8 cellular contexts compared by ENCODE assay signal in genomic region chr6:36596359-36596758, GRCh38. TPM values are rescaled to one million over a fixed set of nuclear protein-coding genes. Genes with fewer than 3 reads are reported as not detected.
DNase-seq lines count a peak whose midpoint lies in the region; ATAC-seq and TF ChIP-seq lines count a peak whose summit lies in the region.

No MANE protein-coding gene starts in this region.

- DNase-seq in left ventricle myocardium inferior (no peak), Right ventricle myocardium superior (no peak), astrocyte of the cerebellum (ENCODE audit: low read depth) (no peak), lower leg skin (ENCODE audit: low spot score in 2 of 2) (peak in 1 of 2 donors; percentile 13), vagina (ENCODE audit: extremely low spot score in 2 of 2) (no peak), iPS-NIHi11 (ENCODE audit: low spot score) (no peak), GOT3 (lab: John Stamatoyannopoulos, UW) (no peak)

- H3K9me3 ChIP-seq in left ventricle myocardium inferior (replicated peaks): no peaks in the 10 kb centered on the region
- no peaks in the 10 kb centered on the region for H3K9me3 ChIP-seq in vagina

- peak overlapping the region; percentile 98 for H3K27ac ChIP-seq in left ventricle myocardium inferior (replicated peaks)
- peak overlapping the region; percentile 100 for H3K27ac ChIP-seq in vagina

- H3K36me3 ChIP-seq in left ventricle myocardium inferior (peaks cover 49% of the 10 kb centered on the region), vagina (peaks cover 0 to 46% of the 10 kb centered on the region in 2 donors)

- H3K4me1 ChIP-seq in left ventricle myocardium inferior (peaks cover 82% of the 10 kb centered on the region), vagina (peaks cover 61% of the 10 kb centered on the region)

- 0 to 1% methylated on average over 5 of the region's 5 CpGs for WGBS in lower leg skin, 2 donors

- no peaks in the 10 kb centered on the region for H3K27me3 ChIP-seq in left ventricle myocardium inferior (ENCODE audit: low read depth)
- H3K27me3 ChIP-seq in vagina: no peaks in the 10 kb centered on the region

- TF ChIP-seq CTCF in left ventricle myocardium inferior (IDR thresholded peaks at IDR 0.05; ENCODE audit: borderline replicate concordance) (no peak), astrocyte of the cerebellum (IDR thresholded peaks at IDR 0.05; ENCODE audit: low read depth, low read length, missing control alignments) (no peak), lower leg skin (IDR thresholded peaks at IDR 0.05) (no peak), vagina (IDR thresholded peaks at IDR 0.05) (no peak)

- ATAC-seq in Right ventricle myocardium superior (ENCODE audit: poor library complexity): no peak
- no peak for ATAC-seq in HG03025 (IDR thresholded peaks at IDR 0.05; ENCODE audit: low FRiP score, unreplicated experiment)

- intact Hi-C loops in left ventricle myocardium inferior (cut with micrococcal nuclease): loop anchor here (10.0 kb wide), 1 partner anchor 52 kb away; the partner anchor contains the start of gene STK38
- intact Hi-C loops in Right ventricle myocardium superior (cut with DNase I): loop anchor here (10.0 kb wide), 1 partner anchor 152 kb away; the partner anchor contains the start of genes KCTD20 and PXT1
- intact Hi-C loops in lower leg skin (cut with DNase I; ENCODE audit: low total_unique reads): loop anchor here (10.0 kb wide), 1 partner anchor 152 kb away; the partner anchor contains the start of genes KCTD20 and PXT1
- intact Hi-C loops in vagina (cut with DNase I): loop anchor here (5.0 to 10.0 kb wide), 2 partner anchors 49 to 172 kb away; partner anchors contain the start of gene STK38

- H3K4me3 ChIP-seq in left ventricle myocardium inferior (peak overlapping the region; percentile 79), astrocyte of the cerebellum (ENCODE audit: low read depth, low read length) (peak overlapping the region; percentile 96), lower leg skin (ENCODE audit: low read depth, poor library complexity, severe bottlenecking) (peak overlapping the region; percentile 63), vagina (peak overlapping the region; percentile 51 to 72)

- in situ Hi-C loops in astrocyte of the cerebellum (cut with HindIII; ENCODE audit: low sequenced_read_pairs): loop anchor here (5.0 kb wide), 1 partner anchor 34 kb away; no protein-coding TSS in a partner anchor

- TF ChIP-seq POLR2A in lower leg skin (IDR thresholded peaks at IDR 0.05) (no peak), vagina (IDR thresholded peaks at IDR 0.05) (no peak)

RNA-seq across cellular contexts. Expression of gene SRSF3, which starts 2.2 kb away (rescaled TPM):
- total RNA-seq in left ventricle myocardium inferior (119 TPM), Right ventricle myocardium superior (122 TPM), lower leg skin (100 to 1,000 TPM; 114 to 272 (median 177) TPM), vagina (144 TPM)

RNA-seq across cellular contexts. Expression of gene STK38, which starts 49.1 kb away (rescaled TPM):
- total RNA-seq in left ventricle myocardium inferior: 25.5 TPM
- 21.2 TPM for total RNA-seq in Right ventricle myocardium superior
- 10 to 100 TPM; 27.1 to 37.4 (median 30.6) TPM for total RNA-seq in lower leg skin
- 31.9 TPM for total RNA-seq in vagina
